ENCODE assay signal across 22 cellular contexts in genomic region chr17:82145550-82146165, GRCh38.
"Had no signal": no experiment of that assay in that cellular context is flagged by ENCODE, and none has a peak within 500 bp of the region (broad histone marks: within the 10 kb centered on the region; RNA-seq: fewer than 3 reads in every experiment).

No MANE protein-coding gene starts in this region.

- H3K9me3 ChIP-seq: MG63, SK-N-SH had no signal

- H3K4me2 ChIP-seq: SK-N-SH had no signal

- ATAC-seq: HepG2 had no signal

- H3K9ac ChIP-seq: SK-N-SH had no signal

- H3K27me3 ChIP-seq: MG63 had no signal

- H3K4me3 ChIP-seq: MG63 had no signal

- DNase-seq: IMR-90, Karpas-422, KG1, MG63, NCI-H1092, NCI-H1105 treated with DMSO at 0.1 percent for 48 hours, NCI-H1417 treated with DMSO at 0.1 percent for 48 hours, NCI-H187, NCI-H2029, NCI-H2081 treated with DMSO at 0.1 percent for 48 hours, NCI-H2171, NCI-H226, NCI-H446, NCI-H510A, NCI-H524 treated with DMSO at 0.1 percent for 48 hours, NCI-H69, NCI-H774, RPMI8226, SHP77, SK-N-SH had no signal

- FAIRE-seq: HepG2, RCC 7860 had no signal

- H3K36me3 ChIP-seq: MG63 had no signal
